12 cellular contexts compared by ENCODE assay signal in the genomic region with DNA sequence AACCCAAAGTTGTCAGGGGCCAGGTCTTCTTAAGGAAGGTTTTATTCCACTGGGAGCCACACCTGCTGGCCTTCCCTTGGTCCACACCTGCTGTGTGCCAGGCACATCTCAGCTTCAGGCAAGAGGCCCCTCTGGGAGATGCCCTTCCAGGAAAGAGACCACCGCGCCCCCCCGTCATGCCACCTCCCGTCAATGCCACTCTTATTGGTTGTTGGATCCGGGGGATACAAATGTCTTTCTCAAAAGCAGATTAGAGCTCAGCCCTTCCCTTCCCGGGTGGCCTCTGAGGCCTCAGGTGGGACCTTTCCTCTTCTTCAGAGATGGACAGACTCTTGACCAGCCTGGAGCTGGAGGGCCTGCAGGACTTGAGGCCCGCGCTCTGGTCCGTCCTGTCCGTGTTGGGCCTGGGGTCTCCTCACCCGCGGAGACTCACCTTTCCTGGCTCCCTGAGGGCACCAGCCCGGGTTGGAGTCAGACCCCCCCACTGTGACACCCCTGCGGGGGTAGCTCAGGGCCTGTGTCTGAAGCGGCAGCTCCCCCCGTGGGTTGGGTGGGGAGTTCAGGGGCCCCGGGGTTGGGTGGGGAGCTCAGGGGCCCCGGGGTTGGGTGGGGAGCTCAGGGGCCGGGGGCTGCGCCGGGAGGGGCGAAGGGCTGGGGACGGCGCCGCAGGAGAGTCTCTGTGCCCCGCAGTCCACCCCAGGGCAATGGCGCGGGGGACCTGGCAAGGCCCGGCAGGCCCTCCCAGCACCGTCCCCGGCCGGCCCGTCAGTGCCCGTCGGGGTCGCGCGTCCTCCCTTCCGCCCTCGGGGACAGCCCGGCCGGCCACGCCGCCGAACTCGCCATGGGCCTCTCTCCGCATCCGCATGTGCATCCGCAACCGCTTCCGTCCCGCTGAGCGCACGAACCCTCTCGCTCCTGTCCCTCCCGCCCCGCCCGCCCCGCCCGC. TPM values are rescaled to one million over a fixed set of nuclear protein-coding genes. Genes with fewer than 3 reads are reported as not detected.
DNase-seq lines count a peak whose midpoint lies in the region; ATAC-seq lines count a peak whose summit lies in the region.
"Had no signal": no experiment of that assay in that cellular context is flagged by ENCODE, and none has a peak within 500 bp of the region (broad histone marks: within the 10 kb centered on the region; RNA-seq: fewer than 3 reads in every experiment).

No MANE protein-coding gene starts in this region.

- no peaks in the 10 kb centered on the region for H3K9me3 ChIP-seq in BLaER1

- H3K27ac Mint-ChIP-seq in activated CD4-positive, alpha-beta memory T cell treated with anti-CD3 and anti-CD28 coated beads for 36 hours = no peak overlapping the region

- H3K36me3 ChIP-seq in BLaER1 = no peaks in the 10 kb centered on the region
- H3K36me3 ChIP-seq: brain microvascular endothelial cell had no signal

- H3K27ac ChIP-seq in BLaER1 = no peak overlapping the region
- H3K27ac ChIP-seq: brain microvascular endothelial cell, epithelial cell of prostate had no signal

- no peaks in the 10 kb centered on the region for H3K36me3 Mint-ChIP-seq in activated CD4-positive, alpha-beta memory T cell treated with anti-CD3 and anti-CD28 coated beads for 36 hours

- H4K20me1 ChIP-seq in BLaER1 = peaks cover 72% of the 10 kb centered on the region

- intact Hi-C loops in activated CD4-positive, alpha-beta memory T cell treated with anti-CD3 and anti-CD28 coated beads for 36 hours (cut with micrococcal nuclease) = no loop called here

- peaks cover 65% of the 10 kb centered on the region for H3K27me3 Mint-ChIP-seq in activated CD4-positive, alpha-beta memory T cell treated with anti-CD3 and anti-CD28 coated beads for 36 hours

- H3K9ac ChIP-seq in BLaER1 = no peak overlapping the region

- CTCF ChIA-PET in activated CD4-positive, alpha-beta memory T cell treated with anti-CD3 and anti-CD28 coated beads for 36 hours (lab: Charles Lee) = no interaction called here

- no peak overlapping the region for H3K4me3 Mint-ChIP-seq in activated CD4-positive, alpha-beta memory T cell treated with anti-CD3 and anti-CD28 coated beads for 36 hours

- peaks cover 62% of the 10 kb centered on the region for H3K4me1 ChIP-seq in BLaER1

- POLR2A ChIA-PET in activated CD4-positive, alpha-beta memory T cell treated with anti-CD3 and anti-CD28 coated beads for 36 hours (lab: Charles Lee) = no interaction called here

- H3K4me3 ChIP-seq in BLaER1 = no peak overlapping the region

- H3K9me3 Mint-ChIP-seq in activated CD4-positive, alpha-beta memory T cell treated with anti-CD3 and anti-CD28 coated beads for 36 hours = no peaks in the 10 kb centered on the region

- ATAC-seq in HG03520 (IDR thresholded peaks at IDR 0.05; ENCODE audit: unreplicated experiment) (no peak), GM18909 (IDR thresholded peaks at IDR 0.05; ENCODE audit: poor library complexity, unreplicated experiment) (no peak)

- peak overlapping the region; percentile 45 for H3K4me2 ChIP-seq in BLaER1

- H3K27me3 ChIP-seq in BLaER1 = peaks cover 99% of the 10 kb centered on the region

- peaks cover 36% of the 10 kb centered on the region for H3K4me1 Mint-ChIP-seq in activated CD4-positive, alpha-beta memory T cell treated with anti-CD3 and anti-CD28 coated beads for 36 hours (ENCODE audit: low read depth)

- DNase-seq in COLO668 (lab: John Stamatoyannopoulos, UW; ENCODE audit: unreplicated experiment) (peak; percentile 30), iPS-NIHi11 (ENCODE audit: low spot score) (peak; percentile 67), Kasumi-1 (lab: John Stamatoyannopoulos, UW) (no peak), COLO829 (ENCODE audit: low spot score) (no peak)
- peak; percentile 51 for DNase-seq in activated CD4-positive, alpha-beta memory T cell treated with anti-CD3 and anti-CD28 coated beads for 36 hours
- DNase-seq: brain microvascular endothelial cell, midbrain, NCI-H1694 treated with DMSO at 0.1 percent for 48 hours had no signal

RNA-seq across cellular contexts. Expression of gene SLC9A3, which starts 3.7 kb away (rescaled TPM):
- 1 to 10 TPM; 1.7 to 1.8 TPM for total RNA-seq in activated CD4-positive, alpha-beta memory T cell treated with anti-CD3 and anti-CD28 coated beads for 36 hours

Comparison
In these comparisons a context has a peak if more than half of its experiments do, and no peak if none do; other contexts are left out.
1. DNase-seq: peak in COLO668 (single experiment), activated CD4-positive, alpha-beta memory T cell treated with anti-CD3 and anti-CD28 coated beads for 36 hours (single experiment) and iPS-NIHi11 (single experiment); none in Kasumi-1 (0 of 2) and COLO829 (single experiment).